ENCODE assay signal across 8 cellular contexts in genomic region chr9:21559402-21560280, GRCh38.
DNase-seq lines count a peak whose midpoint lies in the region; ATAC-seq and TF ChIP-seq lines count a peak whose summit lies in the region.

No MANE protein-coding gene starts in this region.

- DNase-seq in Right ventricle myocardium inferior (ENCODE audit: missing footprints) (peak; percentile 57), cardiac septum (ENCODE audit: low spot score) (no peak), lung (ENCODE audit: low spot score) (no peak), inferior parietal cortex (ENCODE audit: extremely low spot score) (no peak)
- peak; percentile 63 for DNase-seq in activated CD4-positive, alpha-beta T cell treated with anti-CD3 and anti-CD28 coated beads for 48 hours
- peak; percentile 22 for DNase-seq in stimulated activated CD8-positive, alpha-beta memory T cell treated with anti-CD3 and anti-CD28 coated beads, Interleukin-15, amount 100 ng/mL, for 24 hours (ENCODE audit: low read depth)

- no peaks in the 10 kb centered on the region for H3K4me1 ChIP-seq in duodenal mucosa (ENCODE audit: control insufficient read depth in 1 of 2, insufficient read depth in 2 of 2, low read length in 2 of 2)
- H3K4me1 ChIP-seq in lung (ENCODE audit: control insufficient read depth in 2 of 2, insufficient read depth in 2 of 2, low read length in 2 of 2) = peaks cover 0 to 8% of the 10 kb centered on the region in 2 donors

- WGBS in lung, 2 donors = 1% methylated on average over 55 to 88 of the region's 88 CpGs

- peak overlapping the region; percentile 65 to 89 for H3K9ac ChIP-seq in duodenal mucosa (ENCODE audit: low read depth in 1 of 2, low read length in 2 of 2)

- TF ChIP-seq CTCF in lung (IDR thresholded peaks at IDR 0.05; ENCODE audit: control extremely low read depth, extremely low read depth) = no peak

- H3K27me3 ChIP-seq in duodenal mucosa (ENCODE audit: control insufficient read depth in 1 of 2, insufficient read depth in 2 of 2, low read length in 2 of 2) (peaks cover 13 to 16% of the 10 kb centered on the region in 2 donors), lung (ENCODE audit: control insufficient read depth, insufficient read depth) (peaks cover 4% of the 10 kb centered on the region)

- H3K27ac ChIP-seq in duodenal mucosa (ENCODE audit: low read depth, low read length) (peak overlapping the region; percentile 69), lung (ENCODE audit: low read depth in 1 of 2, low read length in 1 of 2) (no peak overlapping the region)

- intact Hi-C loops in Right ventricle myocardium inferior (cut with DNase I) (no loop called here), cardiac septum (cut with DNase I) (no loop called here)

- peak overlapping the region; percentile 69 to 83 for H3K4me3 ChIP-seq in duodenal mucosa (ENCODE audit: low read depth in 1 of 2, low read length in 2 of 2)
- peak overlapping the region; percentile 50 for H3K4me3 ChIP-seq in lung

- no peak for ATAC-seq in Right ventricle myocardium inferior
- peak; percentile 75 for ATAC-seq in HG03571 (IDR thresholded peaks at IDR 0.05; ENCODE audit: unreplicated experiment)
- peak; percentile 72 for ATAC-seq in lung (ENCODE audit: insufficient read depth, low FRiP score)

- H3K36me3 ChIP-seq in duodenal mucosa (ENCODE audit: control insufficient read depth in 1 of 2, insufficient read depth in 2 of 2, low read length in 2 of 2) = no peaks in the 10 kb centered on the region
- H3K36me3 ChIP-seq in lung (ENCODE audit: control insufficient read depth in 2 of 2, insufficient read depth in 2 of 2, low read length in 2 of 2) = no peaks in the 10 kb centered on the region

- H3K9me3 ChIP-seq in duodenal mucosa (ENCODE audit: control insufficient read depth in 1 of 2, low read length in 2 of 2) (no peaks in the 10 kb centered on the region), lung (ENCODE audit: control insufficient read depth in 2 of 2, insufficient read depth in 1 of 2, low read length in 1 of 2) (peaks cover 0 to 3% of the 10 kb centered on the region in 2 donors)

Comparison
In these comparisons a context has a peak if more than half of its experiments do, and no peak if none do; other contexts are left out.
1. DNase-seq: peak in Right ventricle myocardium inferior (single experiment), activated CD4-positive, alpha-beta T cell treated with anti-CD3 and anti-CD28 coated beads for 48 hours (single experiment) and stimulated activated CD8-positive, alpha-beta memory T cell treated with anti-CD3 and anti-CD28 coated beads, Interleukin-15, amount 100 ng/mL, for 24 hours (single experiment); none in cardiac septum (single experiment), lung (single experiment) and inferior parietal cortex (single experiment).